ENCODE assay signal across 13 cellular contexts in genomic region chr2:31216734-31217133, GRCh38. TPM values are rescaled to one million over a fixed set of nuclear protein-coding genes. Genes with fewer than 3 reads are reported as not detected.
A peak's percentile ranks its signal among the peaks of the same experiment; 100 is the strongest.
DNase-seq lines count a peak whose midpoint lies in the region; ATAC-seq and TF ChIP-seq lines count a peak whose summit lies in the region.
"Had no signal": no experiment of that assay in that cellular context is flagged by ENCODE, and none has a peak within 500 bp of the region (broad histone marks: within the 10 kb centered on the region; RNA-seq: fewer than 3 reads in every experiment).

No MANE protein-coding gene starts in this region.

- no peak overlapping the region for H3K4me2 ChIP-seq in SK-N-SH
- H3K4me2 ChIP-seq: A549 had no signal

- DNase-seq in activated CD8-positive, alpha-beta memory T cell treated with anti-CD3 and anti-CD28 coated beads for 24 hours = peak; percentile 44
- DNase-seq in activated CD8-positive, alpha-beta memory T cell treated with anti-CD3 and anti-CD28 coated beads, Interleukin-2, amount 50 U/mL, for 48 hours = no peak
- no peak for DNase-seq in stimulated activated effector memory CD8-positive, alpha-beta T cell treated with anti-CD3 and anti-CD28 coated beads, Interleukin-12 subunit alpha, Interleukin-12 subunit beta, amount 100 ng/mL, for 72 hours (ENCODE audit: low spot score in 2 of 2)
- no peak for DNase-seq in DMS53 (lab: John Stamatoyannopoulos, UW)
- no peak for DNase-seq in SK-N-SH
- no peak for DNase-seq in COLO829 (ENCODE audit: low spot score)
- DNase-seq: nucleus accumbens; SJCRH30; stimulated activated CD4-positive, alpha-beta T cell treated with anti-CD3 and anti-CD28 coated beads, Interleukin-2, amount 100 ng/mL, for 48 hours had no signal

- H3K9me2 ChIP-seq in SK-N-SH = no peaks in the 10 kb centered on the region

- peaks cover 14% of the 10 kb centered on the region for H3K27me3 ChIP-seq in SK-N-SH (ENCODE audit: insufficient read depth)

- TF ChIP-seq CTCF in SK-N-SH (IDR thresholded peaks at IDR 0.05) = no peak

- no peaks in the 10 kb centered on the region for H3K36me3 ChIP-seq in SK-N-SH (replicated peaks in 1 of 2; ENCODE audit: control insufficient read depth in 1 of 2, insufficient read depth in 2 of 2, low read length in 1 of 2)
- H3K36me3 ChIP-seq: SJCRH30, thoracic aorta had no signal

- H3K9me3 Mint-ChIP-seq in stimulated activated effector memory CD8-positive, alpha-beta T cell treated with anti-CD3 and anti-CD28 coated beads, Interleukin-12 subunit alpha, Interleukin-12 subunit beta, amount 100 ng/mL, for 72 hours = no peaks in the 10 kb centered on the region

- WGBS in SK-N-SH (ENCODE audit: low lambda C conversion rate) = 37% methylated on average over 5 of the region's 5 CpGs

- H4K20me1 ChIP-seq in SK-N-SH (ENCODE audit: insufficient read depth) = no peaks in the 10 kb centered on the region

- peaks cover 19% of the 10 kb centered on the region for H3K4me1 Mint-ChIP-seq in stimulated activated effector memory CD8-positive, alpha-beta T cell treated with anti-CD3 and anti-CD28 coated beads, Interleukin-12 subunit alpha, Interleukin-12 subunit beta, amount 100 ng/mL, for 72 hours

- H3K79me2 ChIP-seq in SK-N-SH (ENCODE audit: insufficient read depth) = no peaks in the 10 kb centered on the region

- no peak for TF ChIP-seq EP300 in SK-N-SH (IDR thresholded peaks at IDR 0.05; ENCODE audit: borderline replicate concordance in 1 of 2, low read depth in 1 of 2, low read length in 1 of 2)

- H3K9me3 ChIP-seq in SK-N-SH = no peaks in the 10 kb centered on the region
- H3K9me3 ChIP-seq: A549, SJCRH30, thoracic aorta had no signal

- no peak overlapping the region for H3K9ac ChIP-seq in SK-N-SH

- no peaks in the 10 kb centered on the region for H3K36me3 Mint-ChIP-seq in stimulated activated effector memory CD8-positive, alpha-beta T cell treated with anti-CD3 and anti-CD28 coated beads, Interleukin-12 subunit alpha, Interleukin-12 subunit beta, amount 100 ng/mL, for 72 hours

- TF ChIP-seq RAD21 in SK-N-SH (IDR thresholded peaks at IDR 0.05; ENCODE audit: low read length) = no peak

- no peak overlapping the region for H3K4me3 Mint-ChIP-seq in stimulated activated effector memory CD8-positive, alpha-beta T cell treated with anti-CD3 and anti-CD28 coated beads, Interleukin-12 subunit alpha, Interleukin-12 subunit beta, amount 100 ng/mL, for 72 hours

- peaks cover 0 to 8% of the 10 kb centered on the region in 2 experiments; a peak in 1 of 4 replicates for H3K4me1 ChIP-seq in SK-N-SH (ENCODE audit: control insufficient read depth in 1 of 2, insufficient read depth in 2 of 2, low read depth in 1 of 2, low read length in 1 of 2)
- H3K4me1 ChIP-seq: A549, SJCRH30 had no signal

- CTCF ChIA-PET in SK-N-SH (lab: Yijun Ruan, JAX) = interaction anchor here (1.0 to 1.7 kb wide), 5 partner anchors 17 to 117 kb away, joined by 4 to 12 read pairs (median 5); partner anchors contain the start of genes EHD3 and GALNT14

- POLR2A ChIA-PET in SK-N-SH (lab: Yijun Ruan, JAX) = no interaction called here

- no peak overlapping the region for H3K4me3 ChIP-seq in SK-N-SH (ENCODE audit: low read depth in 2 of 2, low read length in 1 of 2)
- H3K4me3 ChIP-seq: A549, SJCRH30, thoracic aorta had no signal

- H3F3A ChIP-seq in SK-N-SH (replicated peaks; ENCODE audit: insufficient read depth) = no peaks in the 10 kb centered on the region

- H3K27ac ChIP-seq in SK-N-SH (ENCODE audit: low read depth in 2 of 2, low read length in 1 of 2) = no peak overlapping the region
- H3K27ac ChIP-seq: A549, SJCRH30, thoracic aorta had no signal

- H2AFZ ChIP-seq in SK-N-SH (ENCODE audit: low read depth) = no peak overlapping the region

- H3K27ac Mint-ChIP-seq in stimulated activated effector memory CD8-positive, alpha-beta T cell treated with anti-CD3 and anti-CD28 coated beads, Interleukin-12 subunit alpha, Interleukin-12 subunit beta, amount 100 ng/mL, for 72 hours = no peak overlapping the region

- ATAC-seq in GM21825 (IDR thresholded peaks at IDR 0.05; ENCODE audit: unreplicated experiment) (peak; percentile 40), HG03460 (IDR thresholded peaks at IDR 0.05; ENCODE audit: unreplicated experiment) (peak; percentile 34)
- peak; percentile 68 for ATAC-seq in stimulated activated effector memory CD8-positive, alpha-beta T cell treated with anti-CD3 and anti-CD28 coated beads, Interleukin-12 subunit alpha, Interleukin-12 subunit beta, amount 100 ng/mL, for 72 hours
- ATAC-seq: A549 had no signal

TF ChIP-seq in SK-N-SH, 30 proteins besides CTCF, POLR2A, EP300 and RAD21:
- no peak for TF ChIP-seq USF2 (IDR thresholded peaks at IDR 0.05; ENCODE audit: borderline replicate concordance, low read depth, low read length)
- TF ChIP-seq FOSL2 (IDR thresholded peaks at IDR 0.05; ENCODE audit: borderline replicate concordance, low read depth) = no peak
- no peak for TF ChIP-seq IRF3 (IDR thresholded peaks at IDR 0.05; ENCODE audit: low read depth, low read length)
- no peak for TF ChIP-seq FOXJ3 (CRISPR knock-in tag; IDR thresholded peaks at IDR 0.05)
- no peak for TF ChIP-seq TCF12 (IDR thresholded peaks at IDR 0.05)
- no peak for TF ChIP-seq NRF1 (IDR thresholded peaks at IDR 0.05; ENCODE audit: low read depth, low read length)
- TF ChIP-seq TAF1 (IDR thresholded peaks at IDR 0.05; ENCODE audit: borderline replicate concordance, low read depth, low read length) = no peak
- no peak for TF ChIP-seq ZBTB33 (IDR thresholded peaks at IDR 0.05; ENCODE audit: borderline replicate concordance, low read depth)
- no peak for TF ChIP-seq PBX3 (IDR thresholded peaks at IDR 0.05)
- no peak for TF ChIP-seq USF1 (IDR thresholded peaks at IDR 0.05; ENCODE audit: borderline replicate concordance, low read depth)
- TF ChIP-seq GABPA (IDR thresholded peaks at IDR 0.05; ENCODE audit: low read depth) = no peak

RNA-seq across cellular contexts. Expression of gene CAPN14, which starts 0.6 kb away (rescaled TPM):
- polyA plus RNA-seq in SK-N-SH (2012; rRNA removed) = 0.08 and 0.11 TPM in 2 replicates
- polyA plus RNA-seq in SK-N-SH (2012; cell fraction: cytosol; rRNA removed) = 0.08 and 0.12 TPM in 2 replicates
- polyA plus RNA-seq in SK-N-SH (2012; cell fraction: nucleus; rRNA removed) = 0.20 and 0.25 TPM in 2 replicates

RNA-seq across cellular contexts. Expression of gene EHD3, which starts 17.2 kb away (rescaled TPM):
- 45.3 and 45.4 TPM in 2 replicates for polyA plus RNA-seq in SK-N-SH (2012; rRNA removed)
- polyA plus RNA-seq in SK-N-SH (2012; cell fraction: cytosol; rRNA removed) = 23.3 and 36.2 TPM in 2 replicates
- 23.2 and 27.0 TPM in 2 replicates for polyA plus RNA-seq in SK-N-SH (2012; cell fraction: nucleus; rRNA removed)
